Comparison of ENCODE assay signal across 1 cellular context in genomic region chr20:62624325-62624690, GRCh38.
TF ChIP-seq lines count a peak whose summit lies in the region.

No MANE protein-coding gene starts in this region.

TF ChIP-seq in SK-N-SH, 30 proteins besides CTCF, POLR2A, EP300 and RAD21 (continued from another document):
- TF ChIP-seq, protein P1, sequence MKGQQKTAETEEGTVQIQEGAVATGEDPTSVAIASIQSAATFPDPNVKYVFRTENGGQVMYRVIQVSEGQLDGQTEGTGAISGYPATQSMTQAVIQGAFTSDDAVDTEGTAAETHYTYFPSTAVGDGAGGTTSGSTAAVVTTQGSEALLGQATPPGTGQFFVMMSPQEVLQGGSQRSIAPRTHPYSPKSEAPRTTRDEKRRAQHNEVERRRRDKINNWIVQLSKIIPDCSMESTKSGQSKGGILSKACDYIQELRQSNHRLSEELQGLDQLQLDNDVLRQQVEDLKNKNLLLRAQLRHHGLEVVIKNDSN (IDR thresholded peaks at IDR 0.05; ENCODE audit: borderline replicate concordance, low read depth), result no peak
TF ChIP-seq in SK-N-SH: peak in this region for 0.
